Comparison of ENCODE assay signal across 1 cellular context in the genomic region with DNA sequence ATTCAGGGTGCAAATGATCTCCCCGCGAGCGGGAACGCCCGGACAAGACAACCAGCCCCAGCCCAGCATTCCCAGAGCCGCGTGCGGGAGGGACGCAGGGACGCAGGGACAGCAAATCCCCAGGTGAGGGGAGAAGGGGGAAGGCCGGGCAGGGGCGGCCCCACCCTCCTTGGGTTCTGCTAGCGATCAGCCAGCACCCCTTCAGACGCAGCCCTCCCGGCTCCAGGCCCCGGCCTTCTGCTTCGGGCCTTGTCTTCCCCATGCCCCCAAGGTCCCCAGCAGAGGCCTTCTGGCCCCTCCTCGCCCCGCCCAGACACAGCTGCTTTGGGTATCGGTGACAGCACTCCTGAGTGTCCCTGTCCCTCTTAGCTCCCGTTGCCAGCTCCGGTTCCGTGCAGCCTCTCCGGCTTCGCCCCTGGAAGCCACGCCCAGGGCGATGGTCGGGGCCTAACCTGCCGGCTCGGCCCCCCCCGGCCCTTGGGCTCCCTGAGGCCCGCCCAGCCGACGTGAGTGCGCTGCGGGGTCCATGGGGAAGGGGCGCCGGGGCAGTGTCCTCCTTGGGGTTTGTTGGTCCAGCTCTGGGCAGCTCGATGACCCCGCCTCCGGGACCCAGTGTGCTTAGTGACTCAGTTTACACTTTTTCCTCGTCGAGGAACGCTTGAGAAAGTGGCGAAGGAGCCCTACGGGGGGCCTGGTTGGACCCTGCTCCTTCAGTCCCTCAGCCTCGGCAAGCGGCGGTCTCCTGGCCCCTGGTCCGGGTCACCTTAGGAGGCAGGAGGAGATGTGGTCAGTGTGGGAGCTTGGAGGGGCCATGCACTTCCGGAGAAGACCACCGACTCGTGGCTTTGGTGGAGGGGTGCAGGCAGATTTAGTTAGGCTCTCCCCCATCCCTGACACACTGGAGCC.
TF ChIP-seq lines count a peak whose summit lies in the region.

No MANE protein-coding gene starts in this region.

TF ChIP-seq in HEK293, 187 proteins besides CTCF, POLR2A, EP300 and RAD21 (continued from another document):
- TF ChIP-seq ZNF776 (tag by site-specific recombination; IDR thresholded peaks at IDR 0.05; ENCODE audit: borderline replicate concordance) (no peak), ZNF37A (tag by site-specific recombination; IDR thresholded peaks at IDR 0.05) (no peak), GLIS2 (tag by site-specific recombination; IDR thresholded peaks at IDR 0.05) (no peak), SCRT1 (tag by site-specific recombination; IDR thresholded peaks at IDR 0.05; ENCODE audit: borderline replicate concordance) (no peak), ZNF23 (tag by site-specific recombination; IDR thresholded peaks at IDR 0.05; ENCODE audit: borderline replicate concordance) (no peak), ZNF660 (tag by site-specific recombination; IDR thresholded peaks at IDR 0.05) (no peak), ZNF785 (tag by site-specific recombination; IDR thresholded peaks at IDR 0.05) (no peak), ZNF701 (tag by site-specific recombination; IDR thresholded peaks at IDR 0.05) (no peak), EGR2 (tag by site-specific recombination; IDR thresholded peaks at IDR 0.05; ENCODE audit: low read depth) (no peak), TCF7L2 (IDR thresholded peaks at IDR 0.05; ENCODE audit: borderline replicate concordance, low read depth, low read length) (no peak), ZNF155 (tag by site-specific recombination; IDR thresholded peaks at IDR 0.05) (no peak), ZNF707 (tag by site-specific recombination; IDR thresholded peaks at IDR 0.05) (no peak), KLF1 (tag by site-specific recombination; IDR thresholded peaks at IDR 0.05) (peak; percentile 82), ZEB2 (tag by site-specific recombination; IDR thresholded peaks at IDR 0.05) (no peak), SP7 (tag by site-specific recombination; IDR thresholded peaks at IDR 0.05) (no peak), ZNF501 (tag by site-specific recombination; IDR thresholded peaks at IDR 0.05) (no peak), ZNF174 (tag by site-specific recombination; IDR thresholded peaks at IDR 0.05) (no peak), ZNF747 (tag by site-specific recombination; IDR thresholded peaks at IDR 0.05) (no peak), ZNF302 (tag by site-specific recombination; IDR thresholded peaks at IDR 0.05; ENCODE audit: low read depth) (no peak), IKZF3 (tag by site-specific recombination; IDR thresholded peaks at IDR 0.05) (no peak), ZNF596 (tag by site-specific recombination; IDR thresholded peaks at IDR 0.05) (no peak)
- TF ChIP-seq, protein P1, sequence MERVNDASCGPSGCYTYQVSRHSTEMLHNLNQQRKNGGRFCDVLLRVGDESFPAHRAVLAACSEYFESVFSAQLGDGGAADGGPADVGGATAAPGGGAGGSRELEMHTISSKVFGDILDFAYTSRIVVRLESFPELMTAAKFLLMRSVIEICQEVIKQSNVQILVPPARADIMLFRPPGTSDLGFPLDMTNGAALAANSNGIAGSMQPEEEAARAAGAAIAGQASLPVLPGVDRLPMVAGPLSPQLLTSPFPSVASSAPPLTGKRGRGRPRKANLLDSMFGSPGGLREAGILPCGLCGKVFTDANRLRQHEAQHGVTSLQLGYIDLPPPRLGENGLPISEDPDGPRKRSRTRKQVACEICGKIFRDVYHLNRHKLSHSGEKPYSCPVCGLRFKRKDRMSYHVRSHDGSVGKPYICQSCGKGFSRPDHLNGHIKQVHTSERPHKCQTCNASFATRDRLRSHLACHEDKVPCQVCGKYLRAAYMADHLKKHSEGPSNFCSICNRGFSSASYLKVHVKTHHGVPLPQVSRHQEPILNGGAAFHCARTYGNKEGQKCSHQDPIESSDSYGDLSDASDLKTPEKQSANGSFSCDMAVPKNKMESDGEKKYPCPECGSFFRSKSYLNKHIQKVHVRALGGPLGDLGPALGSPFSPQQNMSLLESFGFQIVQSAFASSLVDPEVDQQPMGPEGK (tag by site-specific recombination; IDR thresholded peaks at IDR 0.05) = peak; percentile 18; the same call in 1 of the 2 replicates
- TF ChIP-seq, protein P2, sequence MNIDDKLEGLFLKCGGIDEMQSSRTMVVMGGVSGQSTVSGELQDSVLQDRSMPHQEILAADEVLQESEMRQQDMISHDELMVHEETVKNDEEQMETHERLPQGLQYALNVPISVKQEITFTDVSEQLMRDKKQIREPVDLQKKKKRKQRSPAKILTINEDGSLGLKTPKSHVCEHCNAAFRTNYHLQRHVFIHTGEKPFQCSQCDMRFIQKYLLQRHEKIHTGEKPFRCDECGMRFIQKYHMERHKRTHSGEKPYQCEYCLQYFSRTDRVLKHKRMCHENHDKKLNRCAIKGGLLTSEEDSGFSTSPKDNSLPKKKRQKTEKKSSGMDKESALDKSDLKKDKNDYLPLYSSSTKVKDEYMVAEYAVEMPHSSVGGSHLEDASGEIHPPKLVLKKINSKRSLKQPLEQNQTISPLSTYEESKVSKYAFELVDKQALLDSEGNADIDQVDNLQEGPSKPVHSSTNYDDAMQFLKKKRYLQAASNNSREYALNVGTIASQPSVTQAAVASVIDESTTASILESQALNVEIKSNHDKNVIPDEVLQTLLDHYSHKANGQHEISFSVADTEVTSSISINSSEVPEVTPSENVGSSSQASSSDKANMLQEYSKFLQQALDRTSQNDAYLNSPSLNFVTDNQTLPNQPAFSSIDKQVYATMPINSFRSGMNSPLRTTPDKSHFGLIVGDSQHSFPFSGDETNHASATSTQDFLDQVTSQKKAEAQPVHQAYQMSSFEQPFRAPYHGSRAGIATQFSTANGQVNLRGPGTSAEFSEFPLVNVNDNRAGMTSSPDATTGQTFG (tag by site-specific recombination; IDR thresholded peaks at IDR 0.05; ENCODE audit: borderline replicate concordance) = no peak
- TF ChIP-seq, protein P3, sequence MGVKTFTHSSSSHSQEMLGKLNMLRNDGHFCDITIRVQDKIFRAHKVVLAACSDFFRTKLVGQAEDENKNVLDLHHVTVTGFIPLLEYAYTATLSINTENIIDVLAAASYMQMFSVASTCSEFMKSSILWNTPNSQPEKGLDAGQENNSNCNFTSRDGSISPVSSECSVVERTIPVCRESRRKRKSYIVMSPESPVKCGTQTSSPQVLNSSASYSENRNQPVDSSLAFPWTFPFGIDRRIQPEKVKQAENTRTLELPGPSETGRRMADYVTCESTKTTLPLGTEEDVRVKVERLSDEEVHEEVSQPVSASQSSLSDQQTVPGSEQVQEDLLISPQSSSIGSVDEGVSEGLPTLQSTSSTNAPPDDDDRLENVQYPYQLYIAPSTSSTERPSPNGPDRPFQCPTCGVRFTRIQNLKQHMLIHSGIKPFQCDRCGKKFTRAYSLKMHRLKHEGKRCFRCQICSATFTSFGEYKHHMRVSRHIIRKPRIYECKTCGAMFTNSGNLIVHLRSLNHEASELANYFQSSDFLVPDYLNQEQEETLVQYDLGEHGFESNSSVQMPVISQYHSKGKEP (tag by site-specific recombination; IDR thresholded peaks at IDR 0.05) = no peak
- TF ChIP-seq, protein P4, sequence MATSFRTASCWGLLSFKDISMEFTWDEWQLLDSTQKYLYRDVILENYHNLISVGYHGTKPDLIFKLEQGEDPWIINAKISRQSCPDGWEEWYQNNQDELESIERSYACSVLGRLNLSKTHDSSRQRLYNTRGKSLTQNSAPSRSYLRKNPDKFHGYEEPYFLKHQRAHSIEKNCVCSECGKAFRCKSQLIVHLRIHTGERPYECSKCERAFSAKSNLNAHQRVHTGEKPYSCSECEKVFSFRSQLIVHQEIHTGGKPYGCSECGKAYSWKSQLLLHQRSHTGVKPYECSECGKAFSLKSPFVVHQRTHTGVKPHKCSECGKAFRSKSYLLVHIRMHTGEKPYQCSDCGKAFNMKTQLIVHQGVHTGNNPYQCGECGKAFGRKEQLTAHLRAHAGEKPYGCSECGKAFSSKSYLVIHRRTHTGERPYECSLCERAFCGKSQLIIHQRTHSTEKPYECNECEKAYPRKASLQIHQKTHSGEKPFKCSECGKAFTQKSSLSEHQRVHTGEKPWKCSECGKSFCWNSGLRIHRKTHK (tag by site-specific recombination; IDR thresholded peaks at IDR 0.05) = no peak
- TF ChIP-seq, protein P5, sequence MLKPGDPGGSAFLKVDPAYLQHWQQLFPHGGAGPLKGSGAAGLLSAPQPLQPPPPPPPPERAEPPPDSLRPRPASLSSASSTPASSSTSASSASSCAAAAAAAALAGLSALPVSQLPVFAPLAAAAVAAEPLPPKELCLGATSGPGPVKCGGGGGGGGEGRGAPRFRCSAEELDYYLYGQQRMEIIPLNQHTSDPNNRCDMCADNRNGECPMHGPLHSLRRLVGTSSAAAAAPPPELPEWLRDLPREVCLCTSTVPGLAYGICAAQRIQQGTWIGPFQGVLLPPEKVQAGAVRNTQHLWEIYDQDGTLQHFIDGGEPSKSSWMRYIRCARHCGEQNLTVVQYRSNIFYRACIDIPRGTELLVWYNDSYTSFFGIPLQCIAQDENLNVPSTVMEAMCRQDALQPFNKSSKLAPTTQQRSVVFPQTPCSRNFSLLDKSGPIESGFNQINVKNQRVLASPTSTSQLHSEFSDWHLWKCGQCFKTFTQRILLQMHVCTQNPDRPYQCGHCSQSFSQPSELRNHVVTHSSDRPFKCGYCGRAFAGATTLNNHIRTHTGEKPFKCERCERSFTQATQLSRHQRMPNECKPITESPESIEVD (tag by site-specific recombination; IDR thresholded peaks at IDR 0.05) = no peak
- TF ChIP-seq, protein P6, sequence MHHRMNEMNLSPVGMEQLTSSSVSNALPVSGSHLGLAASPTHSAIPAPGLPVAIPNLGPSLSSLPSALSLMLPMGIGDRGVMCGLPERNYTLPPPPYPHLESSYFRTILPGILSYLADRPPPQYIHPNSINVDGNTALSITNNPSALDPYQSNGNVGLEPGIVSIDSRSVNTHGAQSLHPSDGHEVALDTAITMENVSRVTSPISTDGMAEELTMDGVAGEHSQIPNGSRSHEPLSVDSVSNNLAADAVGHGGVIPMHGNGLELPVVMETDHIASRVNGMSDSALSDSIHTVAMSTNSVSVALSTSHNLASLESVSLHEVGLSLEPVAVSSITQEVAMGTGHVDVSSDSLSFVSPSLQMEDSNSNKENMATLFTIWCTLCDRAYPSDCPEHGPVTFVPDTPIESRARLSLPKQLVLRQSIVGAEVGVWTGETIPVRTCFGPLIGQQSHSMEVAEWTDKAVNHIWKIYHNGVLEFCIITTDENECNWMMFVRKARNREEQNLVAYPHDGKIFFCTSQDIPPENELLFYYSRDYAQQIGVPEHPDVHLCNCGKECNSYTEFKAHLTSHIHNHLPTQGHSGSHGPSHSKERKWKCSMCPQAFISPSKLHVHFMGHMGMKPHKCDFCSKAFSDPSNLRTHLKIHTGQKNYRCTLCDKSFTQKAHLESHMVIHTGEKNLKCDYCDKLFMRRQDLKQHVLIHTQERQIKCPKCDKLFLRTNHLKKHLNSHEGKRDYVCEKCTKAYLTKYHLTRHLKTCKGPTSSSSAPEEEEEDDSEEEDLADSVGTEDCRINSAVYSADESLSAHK (tag by site-specific recombination; IDR thresholded peaks at IDR 0.05) = no peak
